In the genomic region with DNA sequence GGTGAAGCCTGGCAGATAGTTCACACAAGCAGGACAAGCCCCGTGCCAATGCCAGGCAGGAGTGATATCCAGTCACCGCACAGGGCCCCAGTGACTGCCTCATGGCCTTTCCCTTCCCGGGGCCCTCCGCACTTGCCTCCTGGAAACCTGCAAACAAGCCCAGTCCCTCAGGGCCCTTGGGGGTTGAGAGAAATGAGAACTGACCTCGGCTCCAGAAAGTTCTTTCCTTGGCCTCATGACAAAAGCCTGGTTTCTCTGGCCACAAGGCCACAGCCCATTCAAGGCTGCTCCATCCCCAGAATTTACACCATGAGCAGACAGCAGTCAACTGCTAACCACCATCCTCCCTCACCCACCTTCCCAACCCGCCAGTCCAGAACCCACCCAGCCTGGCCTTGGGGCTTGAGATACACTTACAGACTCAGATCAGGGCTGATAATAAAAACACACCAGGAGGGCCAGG, we compare ENCODE assay signal across 15 cellular contexts.
DNase-seq lines count a peak whose midpoint lies in the region; ATAC-seq and TF ChIP-seq lines count a peak whose summit lies in the region.
"Had no signal": no experiment of that assay in that cellular context is flagged by ENCODE, and none has a peak within 500 bp of the region (broad histone marks: within the 10 kb centered on the region; RNA-seq: fewer than 3 reads in every experiment).

No MANE protein-coding gene starts in this region.

- H3K27ac Mint-ChIP-seq in naive thymus-derived CD8-positive, alpha-beta T cell: peak overlapping the region in 9 of 10 donors; percentile 40 to 82 (median 60)
- H3K27ac Mint-ChIP-seq: WTC11 had no signal

- H3K9me3 Mint-ChIP-seq in naive thymus-derived CD8-positive, alpha-beta T cell: no peaks in the 10 kb centered on the region
- H3K9me3 Mint-ChIP-seq: naive B cell, WTC11 had no signal

- H3K27me3 Mint-ChIP-seq in naive thymus-derived CD8-positive, alpha-beta T cell: no peaks in the 10 kb centered on the region
- H3K27me3 Mint-ChIP-seq: naive B cell, T-helper 17 cell had no signal

- TF ChIP-seq CTCF in right atrium auricular region (IDR thresholded peaks at IDR 0.05) (no peak), adrenal gland (IDR thresholded peaks at IDR 0.05) (no peak), vagina (IDR thresholded peaks at IDR 0.05) (no peak)

- H3K4me1 ChIP-seq in right atrium auricular region (peaks cover 0 to 18% of the 10 kb centered on the region in 2 donors), adrenal gland (replicated peaks in 1 of 2) (peaks cover 33 to 52% of the 10 kb centered on the region in 2 donors), vagina (peaks cover 14% of the 10 kb centered on the region)

- H3K4me1 Mint-ChIP-seq in naive thymus-derived CD8-positive, alpha-beta T cell: peaks cover 22 to 70% (median 50%) of the 10 kb centered on the region in 4 donors

- no peaks in the 10 kb centered on the region for H3K9me3 ChIP-seq in right atrium auricular region
- no peaks in the 10 kb centered on the region for H3K9me3 ChIP-seq in adrenal gland (replicated peaks in 1 of 3)
- no peaks in the 10 kb centered on the region for H3K9me3 ChIP-seq in vagina

- POLR2A ChIA-PET in naive thymus-derived CD8-positive, alpha-beta T cell (lab: Charles Lee): no interaction called here

- DNase-seq in right atrium auricular region (ENCODE audit: low spot score) (peak; percentile 53), Right ventricle myocardium inferior (ENCODE audit: missing footprints) (no peak), adrenal gland (peak; percentile 44 to 61 (median 58)), vagina (ENCODE audit: extremely low spot score in 2 of 2) (peak; percentile 78 to 93), glomerular visceral epithelial cell (ENCODE audit: extremely low spot score) (no peak), AG08396 (ENCODE audit: low spot score) (no peak)
- peak in 1 of 10 donors; percentile 14 for DNase-seq in naive thymus-derived CD8-positive, alpha-beta T cell
- DNase-seq: AML-193, foreskin fibroblast, naive B cell, NCI-H1694 treated with DMSO at 0.1 percent for 48 hours, NCI-H446, T-helper 17 cell had no signal

- peaks cover 0 to 2% (median 0%) of the 10 kb centered on the region in 3 donors for H3K36me3 Mint-ChIP-seq in naive thymus-derived CD8-positive, alpha-beta T cell
- H3K36me3 Mint-ChIP-seq: naive B cell, WTC11 had no signal

- TF ChIP-seq POLR2A in adrenal gland (IDR thresholded peaks at IDR 0.05): no peak
- TF ChIP-seq POLR2A in vagina (IDR thresholded peaks at IDR 0.05): no peak

- intact Hi-C loops in Right ventricle myocardium inferior (cut with DNase I): loop anchor here (10.0 kb wide), 2 partner anchors 143 to 223 kb away; no protein-coding TSS in a partner anchor
- intact Hi-C loops in adrenal gland (cut with DNase I): no loop called here
- intact Hi-C loops in vagina (cut with DNase I): no loop called here

- no peak overlapping the region for H3K4me3 Mint-ChIP-seq in naive thymus-derived CD8-positive, alpha-beta T cell
- H3K4me3 Mint-ChIP-seq: naive B cell, T-helper 17 cell, WTC11 had no signal

- H3K36me3 ChIP-seq in right atrium auricular region (no peaks in the 10 kb centered on the region), adrenal gland (replicated peaks in 1 of 2) (no peaks in the 10 kb centered on the region), vagina (no peaks in the 10 kb centered on the region)

- no peak for ATAC-seq in Right ventricle myocardium inferior
- no peak for ATAC-seq in naive thymus-derived CD8-positive, alpha-beta T cell
- no peak for ATAC-seq in GM21529 (IDR thresholded peaks at IDR 0.05; ENCODE audit: unreplicated experiment)
- ATAC-seq: T-helper 17 cell, WTC11 had no signal

- H3K27ac ChIP-seq in right atrium auricular region (no peak overlapping the region), adrenal gland (peak overlapping the region in 3 of 5 donors; percentile 22 to 96 (median 65)), vagina (no peak overlapping the region)

- WGBS in adrenal gland, 4 donors: 34 to 71% (median 51%) methylated on average over 3 to 6 of the region's 6 CpGs

- H3K27me3 ChIP-seq in right atrium auricular region: no peaks in the 10 kb centered on the region
- no peaks in the 10 kb centered on the region for H3K27me3 ChIP-seq in adrenal gland
- H3K27me3 ChIP-seq in vagina: no peaks in the 10 kb centered on the region

- H3K4me3 ChIP-seq in right atrium auricular region: no peak overlapping the region
- no peak overlapping the region for H3K4me3 ChIP-seq in adrenal gland
- H3K4me3 ChIP-seq in vagina: no peak overlapping the region

Comparison
In these comparisons a context has a peak if more than half of its experiments do, and no peak if none do; other contexts are left out.
1. DNase-seq: peak in right atrium auricular region (single experiment), adrenal gland (7 of 7) and vagina (2 of 2); none in Right ventricle myocardium inferior (single experiment), glomerular visceral epithelial cell (single experiment) and AG08396 (single experiment).
2. H3K27ac ChIP-seq: peak in adrenal gland (3 of 5); none in right atrium auricular region (0 of 2) and vagina (single experiment).